Comparison of ENCODE assay signal across 10 cellular contexts in genomic region chr11:67273260-67273990, GRCh38. TPM values are rescaled to one million over a fixed set of nuclear protein-coding genes. Genes with fewer than 3 reads are reported as not detected.
DNase-seq lines count a peak whose midpoint lies in the region; ATAC-seq and TF ChIP-seq lines count a peak whose summit lies in the region.
"Had no signal": no experiment of that assay in that cellular context is flagged by ENCODE, and none has a peak within 500 bp of the region (broad histone marks: within the 10 kb centered on the region; RNA-seq: fewer than 3 reads in every experiment).

No MANE protein-coding gene starts in this region.

- H3K27ac Mint-ChIP-seq in activated naive CD4-positive, alpha-beta T cell treated with anti-CD3 and anti-CD28 coated beads for 36 hours, result peak overlapping the region; percentile 99

- no TSS peak for BruUV-seq in PC-3 (replicated peaks; lab: Mats Ljungman, UMichigan)

- intact Hi-C loops in activated naive CD4-positive, alpha-beta T cell treated with anti-CD3 and anti-CD28 coated beads for 36 hours (cut with micrococcal nuclease), result no loop called here
- intact Hi-C loops in PC-3 (cut with micrococcal nuclease), result no loop called here

- H3K9ac ChIP-seq in adipocyte (ENCODE audit: low read length) (peak overlapping the region; percentile 43), PC-3 (ENCODE audit: low read length) (no peak overlapping the region)

- DNase-seq in activated naive CD4-positive, alpha-beta T cell treated with anti-CD3 and anti-CD28 coated beads for 36 hours, result peak; percentile 12
- DNase-seq in activated naive CD4-positive, alpha-beta T cell treated with Interleukin-2 at 50 U/mL for 16 hours, result no peak
- DNase-seq in adipocyte (ENCODE audit: low read depth) (no peak), mesenteric fat pad (ENCODE audit: low spot score) (peak; percentile 79), PC-3 (no peak)
- DNase-seq: erythroblast, NCI-H187 treated with DMSO at 0.1 percent for 48 hours had no signal

- ATAC-seq in HG03342 (IDR thresholded peaks at IDR 0.05; ENCODE audit: unreplicated experiment) (no peak), PC-3 (no peak), HG03159 (IDR thresholded peaks at IDR 0.05; ENCODE audit: unreplicated experiment) (no peak)

- no peak overlapping the region for H3K4me2 ChIP-seq in PC-3 (ENCODE audit: low read length)

- H3K4me1 ChIP-seq in adipocyte (ENCODE audit: control insufficient read depth, insufficient read depth, low read length) (peaks cover 58% of the 10 kb centered on the region), urinary bladder (ENCODE audit: insufficient read depth) (peaks cover 2% of the 10 kb centered on the region), PC-3 (ENCODE audit: insufficient read depth, low read length) (peaks cover 15% of the 10 kb centered on the region)

- no peaks in the 10 kb centered on the region for H3K9me3 ChIP-seq in adipocyte (ENCODE audit: control insufficient read depth, low read length)
- H3K9me3 ChIP-seq in PC-3 (ENCODE audit: low read length), result no peaks in the 10 kb centered on the region

- H3K36me3 ChIP-seq in adipocyte (ENCODE audit: control insufficient read depth, insufficient read depth, low read length, severe bottlenecking), result no peaks in the 10 kb centered on the region
- no peaks in the 10 kb centered on the region for H3K36me3 ChIP-seq in urinary bladder (ENCODE audit: insufficient read depth)
- H3K36me3 ChIP-seq in PC-3 (ENCODE audit: low read depth, low read length), result peaks cover 14% of the 10 kb centered on the region; the same call in 1 of the 2 replicates

- H3K4me1 Mint-ChIP-seq in activated naive CD4-positive, alpha-beta T cell treated with anti-CD3 and anti-CD28 coated beads for 36 hours (ENCODE audit: low read depth), result peaks cover 87% of the 10 kb centered on the region

- H3K9me2 ChIP-seq in PC-3 (replicated peaks; ENCODE audit: low read length), result no peaks in the 10 kb centered on the region

- no peak overlapping the region for H2AFZ ChIP-seq in PC-3 (ENCODE audit: low read length)

- no peak for TF ChIP-seq CTCF in PC-3 (conservative IDR thresholded peaks at IDR 0.05; ENCODE audit: low read depth, low read length)

- H3K27ac ChIP-seq in urinary bladder (ENCODE audit: low read depth) (peak overlapping the region; percentile 45), PC-3 (ENCODE audit: low read length) (no peak overlapping the region)

- no peaks in the 10 kb centered on the region for H3K9me3 Mint-ChIP-seq in activated naive CD4-positive, alpha-beta T cell treated with anti-CD3 and anti-CD28 coated beads for 36 hours

- H3K4me3 ChIP-seq in adipocyte (ENCODE audit: low read length) (no peak overlapping the region), urinary bladder (ENCODE audit: low read depth, low read length) (no peak overlapping the region), PC-3 (ENCODE audit: low read length) (no peak overlapping the region)

- peak overlapping the region; percentile 86 for H3K4me3 Mint-ChIP-seq in activated naive CD4-positive, alpha-beta T cell treated with anti-CD3 and anti-CD28 coated beads for 36 hours

- H3K27me3 Mint-ChIP-seq in activated naive CD4-positive, alpha-beta T cell treated with anti-CD3 and anti-CD28 coated beads for 36 hours (ENCODE audit: low read depth), result no peaks in the 10 kb centered on the region

- POLR2A ChIA-PET in PC-3 (lab: Charles Lee; ENCODE audit: unreplicated experiment), result no interaction called here

- peaks cover 64% of the 10 kb centered on the region for H3K36me3 Mint-ChIP-seq in activated naive CD4-positive, alpha-beta T cell treated with anti-CD3 and anti-CD28 coated beads for 36 hours (ENCODE audit: low read depth)

- H4K20me1 ChIP-seq in PC-3 (ENCODE audit: low read length), result peaks cover 42% of the 10 kb centered on the region

- CTCF ChIA-PET in activated naive CD4-positive, alpha-beta T cell treated with anti-CD3 and anti-CD28 coated beads for 36 hours (lab: Charles Lee), result interaction anchor here (1.1 to 4.1 kb wide), 2 partner anchors 16 to 110 kb away, joined by 3 to 25 read pairs; partner anchors contain the start of gene ANKRD13D
- CTCF ChIA-PET in PC-3 (lab: Charles Lee), result no interaction called here

- no peaks in the 10 kb centered on the region for H3K27me3 ChIP-seq in adipocyte (replicated peaks; ENCODE audit: control insufficient read depth, insufficient read depth, low read length)
- no peaks in the 10 kb centered on the region for H3K27me3 ChIP-seq in PC-3 (ENCODE audit: low read length)

- WGBS in urinary bladder, result 51% methylated on average over 14 of the region's 14 CpGs

- H3K79me2 ChIP-seq in PC-3 (ENCODE audit: low read length), result peaks cover 86% of the 10 kb centered on the region

- no peaks in the 10 kb centered on the region for H3F3A ChIP-seq in PC-3 (ENCODE audit: low read length, unreplicated experiment)

RNA-seq across cellular contexts. Expression of gene GRK2, which starts 7.2 kb away (rescaled TPM):
- total RNA-seq in activated naive CD4-positive, alpha-beta T cell treated with anti-CD3 and anti-CD28 coated beads for 36 hours, result 100 to 1,000 TPM; 293 to 295 TPM
- total RNA-seq in mesenteric fat pad (60.2 TPM), urinary bladder (21.1 TPM), PC-3 (2014; rRNA removed) (103 TPM in 2 replicates)
- 66.3 TPM for polyA plus RNA-seq in urinary bladder

RNA-seq across cellular contexts. Expression of gene ANKRD13D, which starts 15.7 kb away (rescaled TPM):
- 10 to 100 TPM; 56.2 to 61.9 TPM for total RNA-seq in activated naive CD4-positive, alpha-beta T cell treated with anti-CD3 and anti-CD28 coated beads for 36 hours
- total RNA-seq in mesenteric fat pad (42.5 TPM), urinary bladder (25.2 TPM), PC-3 (2014; rRNA removed) (58.9 and 63.9 TPM in 2 replicates)
- 44.0 TPM for polyA plus RNA-seq in urinary bladder

RNA-seq across cellular contexts. Expression of gene SSH3, which starts 29.9 kb away (rescaled TPM):
- total RNA-seq in activated naive CD4-positive, alpha-beta T cell treated with anti-CD3 and anti-CD28 coated beads for 36 hours, result 1 to 10 TPM; 4.1 to 5.4 TPM
- total RNA-seq in mesenteric fat pad (19.9 TPM), urinary bladder (23.6 TPM), PC-3 (2014; rRNA removed) (35.1 and 52.4 TPM in 2 replicates)
- polyA plus RNA-seq in urinary bladder, result 52.7 TPM

Comparison
In these comparisons a context has a peak if more than half of its experiments do, and no peak if none do; other contexts are left out.
1. DNase-seq: peak in activated naive CD4-positive, alpha-beta T cell treated with anti-CD3 and anti-CD28 coated beads for 36 hours (single experiment) and mesenteric fat pad (single experiment); none in activated naive CD4-positive, alpha-beta T cell treated with Interleukin-2 at 50 U/mL for 16 hours (single experiment), adipocyte (single experiment) and PC-3 (single experiment).